In the genomic region with DNA sequence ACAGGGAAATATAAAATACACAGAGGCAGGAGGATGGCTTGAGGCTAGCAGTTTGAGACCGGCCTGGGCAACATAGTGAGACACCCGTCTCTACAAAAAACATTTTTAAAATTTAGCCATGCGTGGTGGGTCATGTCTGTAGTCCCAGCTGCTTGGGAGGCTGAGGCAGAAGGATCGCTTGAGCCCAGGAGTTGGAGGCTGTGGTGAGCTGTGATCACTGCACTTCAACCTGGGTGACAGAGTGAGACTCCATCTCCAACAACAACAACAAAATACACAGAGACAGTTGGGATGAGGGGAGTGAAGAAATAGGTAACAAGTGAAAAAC, we compare ENCODE assay signal across 23 cellular contexts. TPM values are rescaled to one million over a fixed set of nuclear protein-coding genes. Genes with fewer than 3 reads are reported as not detected.
A peak's percentile ranks its signal among the peaks of the same experiment; 100 is the strongest.
DNase-seq lines count a peak whose midpoint lies in the region; ATAC-seq and TF ChIP-seq lines count a peak whose summit lies in the region.
"Had no signal": no experiment of that assay in that cellular context is flagged by ENCODE, and none has a peak within 500 bp of the region (broad histone marks: within the 10 kb centered on the region; RNA-seq: fewer than 3 reads in every experiment).

No MANE protein-coding gene starts in this region.

- H3K9me3 ChIP-seq in liver (ENCODE audit: control insufficient read depth in 4 of 4, low read length in 3 of 4) (no peaks in the 10 kb centered on the region), trophoblast cell (ENCODE audit: insufficient read depth, low read depth, low read length) (peaks cover 1% of the 10 kb centered on the region)
- H3K9me3 ChIP-seq: BLaER1 treated with 17β-estradiol and CSF1 and Interleukin-3, amounts not matched to agents 10 nM and 100 nM; breast epithelium had no signal

- H4K12ac ChIP-seq in trophoblast cell (ENCODE audit: low read depth, low read length) = no peak overlapping the region

- CTCF ChIA-PET in Calu3 (lab: Charles Lee) = interaction anchor here (0.6 to 1.1 kb wide), 3 partner anchors 35 to 556 kb away, joined by 3 to 6 read pairs (median 5); no protein-coding TSS in a partner anchor

- peak overlapping the region; percentile 88 for H2AK5ac ChIP-seq in trophoblast cell (ENCODE audit: low read length)

- peak overlapping the region; percentile 54 for H3K4ac ChIP-seq in trophoblast cell (ENCODE audit: low read depth, low read length)

- no TSS peak for BruUV-seq in Calu3 (replicated peaks; lab: Mats Ljungman, UMichigan)

- H3K27ac Mint-ChIP-seq in Calu3 (ENCODE audit: unreplicated experiment) (peak overlapping the region; percentile 95), brain (peak overlapping the region; percentile 14 to 83 (median 76)), HFFc6 (no peak overlapping the region)
- peak overlapping the region in 1 of 2 donors; percentile 11 for H3K27ac Mint-ChIP-seq in activated naive CD4-positive, alpha-beta T cell treated with anti-CD3 and anti-CD28 coated beads, Interleukin-2, amount 50 U/mL, for 72 hours
- H3K27ac Mint-ChIP-seq: dendritic cell treated with granulocyte-macrophage colony-stimulating factor and Interleukin-4, amounts not matched to agents 40 ng/mL and 50 ng/mL, for 4 days; T-helper 2 cell treated with Interferon-gamma antibody and Interleukin-4, amounts not matched to agents 5 μg/mL and 100 μg/mL, for 36 hours had no signal

- H3K27me3 Mint-ChIP-seq in Calu3 (ENCODE audit: unreplicated experiment) (no peaks in the 10 kb centered on the region), brain (peaks cover 20% of the 10 kb centered on the region), HFFc6 (ENCODE audit: insufficient read depth) (no peaks in the 10 kb centered on the region; the same call in 1 of the 2 replicates)
- H3K27me3 Mint-ChIP-seq: dendritic cell treated with granulocyte-macrophage colony-stimulating factor and Interleukin-4, amounts not matched to agents 40 ng/mL and 50 ng/mL, for 4 days had no signal

- H3K36me3 Mint-ChIP-seq in Calu3 (ENCODE audit: insufficient read depth, unreplicated experiment) (peaks cover 8% of the 10 kb centered on the region), brain (peaks cover 18% of the 10 kb centered on the region), HFFc6 (ENCODE audit: low read depth) (no peaks in the 10 kb centered on the region; the same call in 1 of the 2 replicates)
- peaks cover 6 to 8% of the 10 kb centered on the region in 2 donors for H3K36me3 Mint-ChIP-seq in activated naive CD4-positive, alpha-beta T cell treated with anti-CD3 and anti-CD28 coated beads, Interleukin-2, amount 50 U/mL, for 72 hours

- 94% methylated on average over 4 of the region's 4 CpGs for WGBS in liver
- no CpG with 5 or more reads among the region's 4 CpGs for WGBS in trophoblast cell (ENCODE audit: extremely low coverage, insufficient coverage, insufficient read length)

- H3K4me3 Mint-ChIP-seq in Calu3 (ENCODE audit: low read depth, unreplicated experiment) (peak overlapping the region; percentile 39), brain (peak overlapping the region in 2 of 5 experiments; percentile 2 to 11), HFFc6 (no peak overlapping the region)
- H3K4me3 Mint-ChIP-seq: dendritic cell treated with granulocyte-macrophage colony-stimulating factor and Interleukin-4, amounts not matched to agents 40 ng/mL and 50 ng/mL, for 4 days; T-helper 2 cell treated with Interferon-gamma antibody and Interleukin-4, amounts not matched to agents 5 μg/mL and 100 μg/mL, for 36 hours had no signal

- peaks cover 10% of the 10 kb centered on the region for H3K79me1 ChIP-seq in trophoblast cell (ENCODE audit: low read length)

- peak overlapping the region; percentile 98 for H2BK12ac ChIP-seq in trophoblast cell (ENCODE audit: low read length)

- peaks cover 3% of the 10 kb centered on the region for H3K79me2 ChIP-seq in trophoblast cell (ENCODE audit: control insufficient read depth, insufficient read depth, low read length, poor library complexity)

- no peak for TF ChIP-seq RAD21 in liver (IDR thresholded peaks at IDR 0.05)

- H2AFZ ChIP-seq in trophoblast cell (ENCODE audit: insufficient read depth, low read length, poor library complexity) = peak overlapping the region; percentile 45

- H3K27ac ChIP-seq in liver (ENCODE audit: low read depth in 1 of 2, low read length in 2 of 2) (peak overlapping the region; percentile 91 to 95), trophoblast cell (ENCODE audit: low read depth, low read length) (peak overlapping the region; percentile 84)
- H3K27ac ChIP-seq: BLaER1 treated with 17β-estradiol and CSF1 and Interleukin-3, amounts not matched to agents 10 nM and 100 nM; breast epithelium; RWPE1; WERI-Rb-1 had no signal

- H3K36me3 ChIP-seq in liver (ENCODE audit: control insufficient read depth in 4 of 4, insufficient read depth in 3 of 4, low read depth in 1 of 4, low read length in 3 of 4) (no peaks in the 10 kb centered on the region), trophoblast cell (ENCODE audit: control insufficient read depth in 1 of 2, insufficient read depth in 2 of 2, low read length in 2 of 2) (peaks cover 3 to 8% of the 10 kb centered on the region in 2 experiments)
- H3K36me3 ChIP-seq: breast epithelium had no signal

- peak overlapping the region; percentile 90 for H2BK5ac ChIP-seq in trophoblast cell (ENCODE audit: low read depth, low read length, poor library complexity)

- no peaks in the 10 kb centered on the region for H3K9me3 Mint-ChIP-seq in Calu3 (ENCODE audit: low read depth, unreplicated experiment)
- no peaks in the 10 kb centered on the region for H3K9me3 Mint-ChIP-seq in brain
- no peaks in the 10 kb centered on the region for H3K9me3 Mint-ChIP-seq in HFFc6
- no peaks in the 10 kb centered on the region for H3K9me3 Mint-ChIP-seq in activated naive CD4-positive, alpha-beta T cell treated with anti-CD3 and anti-CD28 coated beads, Interleukin-2, amount 50 U/mL, for 72 hours
- H3K9me3 Mint-ChIP-seq: dendritic cell treated with granulocyte-macrophage colony-stimulating factor and Interleukin-4, amounts not matched to agents 40 ng/mL and 50 ng/mL, for 4 days; T-helper 2 cell treated with Interferon-gamma antibody and Interleukin-4, amounts not matched to agents 5 μg/mL and 100 μg/mL, for 36 hours had no signal

- peak overlapping the region; percentile 36 for H3K4me2 ChIP-seq in trophoblast cell (ENCODE audit: low read length)
- H3K4me2 ChIP-seq: BLaER1 treated with 17β-estradiol and CSF1 and Interleukin-3, amounts not matched to agents 10 nM and 100 nM had no signal

- H3K4me3 ChIP-seq in liver (ENCODE audit: low read depth in 1 of 3, low read length in 3 of 3) (no peak overlapping the region), trophoblast cell (ENCODE audit: low read depth, low read length) (no peak overlapping the region)
- H3K4me3 ChIP-seq: BLaER1 treated with 17β-estradiol and CSF1 and Interleukin-3, amounts not matched to agents 10 nM and 100 nM; breast epithelium had no signal

- H3K4me1 ChIP-seq in liver (ENCODE audit: control insufficient read depth in 4 of 4, insufficient read depth in 4 of 4, low read length in 3 of 4) (peaks cover under 1 to 17% (median 5%) of the 10 kb centered on the region in 4 donors), trophoblast cell (ENCODE audit: control insufficient read depth in 1 of 2, insufficient read depth in 2 of 2, low read length in 2 of 2) (peaks cover 18% of the 10 kb centered on the region in 2 experiments)
- H3K4me1 ChIP-seq: breast epithelium had no signal

- no peak for ATAC-seq in HG02981 (IDR thresholded peaks at IDR 0.05; ENCODE audit: unreplicated experiment)
- ATAC-seq in activated naive CD4-positive, alpha-beta T cell treated with anti-CD3 and anti-CD28 coated beads, Interleukin-2, amount 50 U/mL, for 72 hours = no peak
- ATAC-seq: SK-N-SH treated with all-trans-retinoic acid at 6 μM for 48 hours had no signal

- H3K4me1 Mint-ChIP-seq in Calu3 (ENCODE audit: low read depth, unreplicated experiment) = peaks cover 39% of the 10 kb centered on the region
- peaks cover 42% of the 10 kb centered on the region for H3K4me1 Mint-ChIP-seq in brain
- peaks cover 7% of the 10 kb centered on the region for H3K4me1 Mint-ChIP-seq in HFFc6 (ENCODE audit: low read depth)

- peak overlapping the region; percentile 87 for H3K14ac ChIP-seq in trophoblast cell (ENCODE audit: low read length)

- peak overlapping the region; percentile 91 for H2BK120ac ChIP-seq in trophoblast cell (ENCODE audit: insufficient read depth, low read length, poor library complexity)

- H3K23ac ChIP-seq in trophoblast cell (ENCODE audit: low read length) = no peak overlapping the region

- H4K91ac ChIP-seq in trophoblast cell (ENCODE audit: low read depth, low read length) = peak overlapping the region; percentile 95

- TF ChIP-seq CTCF in Calu3 (IDR thresholded peaks at IDR 0.05; ENCODE audit: unreplicated experiment) (no peak), brain (conservative IDR thresholded peaks at IDR 0.05) (no peak), liver (IDR thresholded peaks at IDR 0.05; ENCODE audit: low read depth, low read length, missing input control) (no peak), HFFc6 (IDR thresholded peaks at IDR 0.05) (no peak)

- peak overlapping the region; percentile 55 for H3K18ac ChIP-seq in trophoblast cell (ENCODE audit: low read length)

- H4K8ac ChIP-seq in trophoblast cell (ENCODE audit: low read depth, low read length) = peak overlapping the region; percentile 81

- DNase-seq in Calu3 (no peak), trophoblast cell (no peak), HFFc6 (no peak), OCI-M2 (lab: John Stamatoyannopoulos, UW; ENCODE audit: unreplicated experiment) (no peak)
- DNase-seq in activated naive CD4-positive, alpha-beta T cell treated with anti-CD3 and anti-CD28 coated beads, Interleukin-2, amount 50 U/mL, for 72 hours (ENCODE audit: low spot score in 2 of 2) = no peak
- DNase-seq: activated CD4-positive, alpha-beta T cell treated with anti-CD3 and anti-CD28 coated beads, Interleukin-2, amount 50 U/mL, for 48 hours; activated CD8-positive, alpha-beta memory T cell treated with anti-CD3 and anti-CD28 coated beads, Interleukin-2, amount 50 U/mL, for 48 hours; activated gamma-delta T cell; HCEC 1CT; MV-4-11; NCI-H526 treated with DMSO at 0.1 percent for 48 hours; occipital lobe; retina had no signal

- H3K9ac ChIP-seq in liver (ENCODE audit: low read depth in 1 of 2, low read length in 2 of 2) (peak overlapping the region in 1 of 2 donors; percentile 60), trophoblast cell (ENCODE audit: low read length) (no peak overlapping the region)
- H3K9ac ChIP-seq: BLaER1 treated with 17β-estradiol and CSF1 and Interleukin-3, amounts not matched to agents 10 nM and 100 nM had no signal

- no peaks in the 10 kb centered on the region for H3K27me3 ChIP-seq in liver (ENCODE audit: control insufficient read depth in 4 of 4, insufficient read depth in 4 of 4, low read length in 3 of 4)
- no peaks in the 10 kb centered on the region for H3K27me3 ChIP-seq in trophoblast cell (ENCODE audit: insufficient read depth, low read length)
- H3K27me3 ChIP-seq: BLaER1 treated with 17β-estradiol and CSF1 and Interleukin-3, amounts not matched to agents 10 nM and 100 nM; breast epithelium had no signal

- intact Hi-C loops in Calu3 (cut with micrococcal nuclease; ENCODE audit: unreplicated experiment) = no loop called here

RNA-seq across cellular contexts. Expression of a gene that starts 55.1 kb away (rescaled TPM):
- total RNA-seq in Calu3 (2022) (24.6 and 25.7 TPM in 2 replicates), liver (10 to 100 TPM in 1 of 2 donors, 1 to 10 TPM in 1; 3.3 to 19.0 TPM)
- polyA plus RNA-seq in brain (ENCODE audit: insufficient read depth, low read depth, low replicate concordance) (8.7 TPM), liver (1 to 10 TPM; 1.2 to 3.1 TPM)
- polyA plus RNA-seq in trophoblast cell (2013) = 15.6 TPM in 2 replicates
- total RNA-seq in HFFc6 (2021; fragmentation: NEBNext Ultra II Directional; extraction: Animal tissue kit (Norgen Biotek cat#: 25700)) = 1 to 10 TPM; 3.5 to 9.4 (median 8.2) TPM
- 1 to 10 TPM; 1.2 to 2.5 TPM for total RNA-seq in activated naive CD4-positive, alpha-beta T cell treated with anti-CD3 and anti-CD28 coated beads, Interleukin-2, amount 50 U/mL, for 72 hours
